8 cellular contexts compared by ENCODE assay signal in genomic region chr16:67150058-67150832, GRCh38. TPM values are rescaled to one million over a fixed set of nuclear protein-coding genes. Genes with fewer than 3 reads are reported as not detected.
DNase-seq lines count a peak whose midpoint lies in the region; ATAC-seq lines count a peak whose summit lies in the region.

No MANE protein-coding gene starts in this region.

- H3K27me3 ChIP-seq in esophagus (ENCODE audit: control insufficient read depth in 1 of 2, insufficient read depth in 2 of 2, low read length in 2 of 2) (no peaks in the 10 kb centered on the region), aorta (ENCODE audit: control insufficient read depth in 1 of 2, insufficient read depth in 2 of 2, low read length in 1 of 2) (no peaks in the 10 kb centered on the region)
- H3K27me3 ChIP-seq in naive thymus-derived CD4-positive, alpha-beta T cell (ENCODE audit: control insufficient read depth in 2 of 2, insufficient read depth in 2 of 2, low read length in 2 of 2), result no peaks in the 10 kb centered on the region

- H3K9me3 Mint-ChIP-seq in activated CD4-positive, alpha-beta T cell treated with anti-CD3 and anti-CD28 coated beads, Interleukin-2, amount 10 ng/mL, durations not matched to agents 7 days and 5 days, result no peaks in the 10 kb centered on the region
- peaks cover 0 to 1% (median 0%) of the 10 kb centered on the region in 11 donors for H3K9me3 Mint-ChIP-seq in naive thymus-derived CD4-positive, alpha-beta T cell

- H3K27me3 Mint-ChIP-seq in activated CD4-positive, alpha-beta T cell treated with anti-CD3 and anti-CD28 coated beads, Interleukin-2, amount 10 ng/mL, durations not matched to agents 7 days and 5 days, result peaks cover 1% of the 10 kb centered on the region
- H3K27me3 Mint-ChIP-seq in naive thymus-derived CD4-positive, alpha-beta T cell, result peaks cover 0 to 12% (median 6%) of the 10 kb centered on the region in 5 donors

- H3K4me1 ChIP-seq in esophagus (ENCODE audit: control insufficient read depth in 2 of 2, insufficient read depth in 2 of 2, low read length in 1 of 2) (peaks cover 0 to 16% of the 10 kb centered on the region in 2 donors), aorta (ENCODE audit: control insufficient read depth in 1 of 2, insufficient read depth in 2 of 2, low read length in 2 of 2) (no peaks in the 10 kb centered on the region)
- peaks cover 0 to 4% of the 10 kb centered on the region in 2 donors for H3K4me1 ChIP-seq in naive thymus-derived CD4-positive, alpha-beta T cell (ENCODE audit: control insufficient read depth in 2 of 2, insufficient read depth in 2 of 2, low read length in 2 of 2)

- intact Hi-C loops in naive thymus-derived CD4-positive, alpha-beta T cell (cut with micrococcal nuclease), result loop anchor here in 1 of 2 donors (2.0 kb wide), 1 partner anchor 41 kb away; the partner anchor contains the start of gene PHAF1
- intact Hi-C loops in aorta (cut with DNase I), result loop anchor here (5.0 to 10.0 kb wide), 3 partner anchors 43 to 255 kb away; partner anchors contain the start of gene PHAF1 (in 1 of the 2)

- peaks cover 3 to 30% of the 10 kb centered on the region in 2 donors for H3K36me3 ChIP-seq in esophagus (ENCODE audit: control insufficient read depth in 2 of 2, insufficient read depth in 2 of 2, low read length in 1 of 2)
- peaks cover 0 to 27% (median 4%) of the 10 kb centered on the region in 3 experiments for H3K36me3 ChIP-seq in naive thymus-derived CD4-positive, alpha-beta T cell (ENCODE audit: control insufficient read depth in 2 of 3, insufficient read depth in 3 of 3, low read length in 3 of 3)
- peaks cover 0 to 2% of the 10 kb centered on the region in 2 donors for H3K36me3 ChIP-seq in aorta (ENCODE audit: control insufficient read depth in 1 of 2, insufficient read depth in 2 of 2, low read length in 1 of 2)

- peak overlapping the region; percentile 55 to 64 for H3K4me3 ChIP-seq in esophagus (ENCODE audit: low read depth in 1 of 2, low read length in 2 of 2)
- H3K4me3 ChIP-seq in naive thymus-derived CD4-positive, alpha-beta T cell (ENCODE audit: low read length), result peak overlapping the region; percentile 63
- peak overlapping the region; percentile 49 to 59 for H3K4me3 ChIP-seq in aorta (ENCODE audit: low read length in 2 of 2)

- CTCF ChIA-PET in activated CD4-positive, alpha-beta T cell treated with anti-CD3 and anti-CD28 coated beads, Interleukin-2, amount 10 ng/mL, durations not matched to agents 7 days and 5 days (lab: Charles Lee), result interaction anchor here (0.6 to 6.0 kb wide), 5 partner anchors 9 to 134 kb away, joined by 3 to 129 read pairs (median 4); partner anchors contain the start of genes FBXL8 and TRADD
- CTCF ChIA-PET in naive thymus-derived CD4-positive, alpha-beta T cell (lab: Charles Lee), result interaction anchor here (2.1 kb wide), 1 partner anchor 137 kb away, joined by 5 read pairs; no protein-coding TSS in a partner anchor

- H3K27ac ChIP-seq in esophagus (ENCODE audit: low read depth in 2 of 2, low read length in 1 of 2) (peak overlapping the region; percentile 67 to 76), aorta (ENCODE audit: low read depth in 1 of 2, low read length in 2 of 2) (peak overlapping the region in 1 of 2 donors; percentile 41)
- H3K27ac ChIP-seq in naive thymus-derived CD4-positive, alpha-beta T cell (ENCODE audit: low read depth, low read length), result no peak overlapping the region

- POLR2A ChIA-PET in activated CD4-positive, alpha-beta T cell treated with anti-CD3 and anti-CD28 coated beads, Interleukin-2, amount 10 ng/mL, durations not matched to agents 7 days and 5 days (lab: Charles Lee), result interaction anchor here (0.7 kb wide), 1 partner anchor 133 kb away, joined by 3 read pairs; no protein-coding TSS in a partner anchor
- POLR2A ChIA-PET in naive thymus-derived CD4-positive, alpha-beta T cell (lab: Charles Lee), result interaction anchor here (0.7 to 2.4 kb wide), 4 partner anchors 9 to 122 kb away, joined by 3 to 10 read pairs (median 4); partner anchors contain the start of genes FBXL8 and TRADD

- DNase-seq in NCI-H524 (lab: John Stamatoyannopoulos, UW), result peak; percentile 44 to 69
- DNase-seq in NCI-H524 treated with DMSO at 0.1 percent for 48 hours (lab: John Stamatoyannopoulos, UW), result no peak
- DNase-seq in activated CD4-positive, alpha-beta T cell treated with anti-CD3 and anti-CD28 coated beads, Interleukin-2, amount 10 ng/mL, durations not matched to agents 7 days and 5 days, result peak; percentile 46
- DNase-seq in naive thymus-derived CD4-positive, alpha-beta T cell, result peak in 1 of 9 donors; percentile 64
- DNase-seq in aorta, result peak; percentile 64 to 87
- DNase-seq in Kasumi-1 (lab: John Stamatoyannopoulos, UW), result no peak

- no peak overlapping the region for H3K27ac Mint-ChIP-seq in activated CD4-positive, alpha-beta T cell treated with anti-CD3 and anti-CD28 coated beads, Interleukin-2, amount 10 ng/mL, durations not matched to agents 7 days and 5 days
- no peak overlapping the region for H3K27ac Mint-ChIP-seq in naive thymus-derived CD4-positive, alpha-beta T cell

- peak overlapping the region; percentile 68 for H3K4me3 Mint-ChIP-seq in activated CD4-positive, alpha-beta T cell treated with anti-CD3 and anti-CD28 coated beads, Interleukin-2, amount 10 ng/mL, durations not matched to agents 7 days and 5 days
- peak overlapping the region in 5 of 10 donors; percentile 25 to 82 (median 74) for H3K4me3 Mint-ChIP-seq in naive thymus-derived CD4-positive, alpha-beta T cell

- 9 to 12% methylated on average over 56 to 92 of the region's 92 CpGs for WGBS in esophagus, 2 donors
- 9 to 10% methylated on average over 90 to 92 of the region's 92 CpGs for WGBS in aorta, 2 donors

- peak; percentile 45 for ATAC-seq in HG03432 (IDR thresholded peaks at IDR 0.05; ENCODE audit: unreplicated experiment)
- peak; percentile 67 for ATAC-seq in naive thymus-derived CD4-positive, alpha-beta T cell
- peak; percentile 74 for ATAC-seq in aorta (ENCODE audit: low FRiP score)

- peaks cover 33% of the 10 kb centered on the region for H3K36me3 Mint-ChIP-seq in activated CD4-positive, alpha-beta T cell treated with anti-CD3 and anti-CD28 coated beads, Interleukin-2, amount 10 ng/mL, durations not matched to agents 7 days and 5 days (ENCODE audit: low read depth)
- peaks cover 5 to 35% (median 21%) of the 10 kb centered on the region in 5 donors for H3K36me3 Mint-ChIP-seq in naive thymus-derived CD4-positive, alpha-beta T cell

- H3K9me3 ChIP-seq in esophagus (ENCODE audit: control insufficient read depth in 2 of 2, insufficient read depth in 1 of 2, low read depth in 1 of 2, low read length in 1 of 2), result no peaks in the 10 kb centered on the region
- H3K9me3 ChIP-seq in naive thymus-derived CD4-positive, alpha-beta T cell (ENCODE audit: control insufficient read depth in 2 of 3, low read length in 3 of 3), result no peaks in the 10 kb centered on the region
- H3K9me3 ChIP-seq in aorta (ENCODE audit: control insufficient read depth, low read length), result no peaks in the 10 kb centered on the region

- peaks cover 35% of the 10 kb centered on the region for H3K4me1 Mint-ChIP-seq in activated CD4-positive, alpha-beta T cell treated with anti-CD3 and anti-CD28 coated beads, Interleukin-2, amount 10 ng/mL, durations not matched to agents 7 days and 5 days
- H3K4me1 Mint-ChIP-seq in naive thymus-derived CD4-positive, alpha-beta T cell, result peaks cover 11 to 38% (median 15%) of the 10 kb centered on the region in 7 donors

RNA-seq across cellular contexts. Expression of gene B3GNT9, which starts 0.6 kb away (rescaled TPM):
- 1 to 10 TPM; 7.1 to 7.2 TPM for total RNA-seq in activated CD4-positive, alpha-beta T cell treated with anti-CD3 and anti-CD28 coated beads, Interleukin-2, amount 10 ng/mL, durations not matched to agents 7 days and 5 days
- polyA plus RNA-seq in esophagus (1 to 10 TPM; 3.5 to 4.1 TPM), aorta (10 to 100 TPM in 1 of 2 donors, 1 to 10 TPM in 1; 3.9 to 22.4 TPM)
- total RNA-seq in naive thymus-derived CD4-positive, alpha-beta T cell, result 10 to 100 TPM in 1 of 5 experiments, 1 to 10 TPM in 4; 1.9 to 13.2 (median 2.7) TPM
- 1 to 10 TPM in 1 of 2 donors, under 1 TPM in 1; 0.78 to 2.4 TPM for polyA plus RNA-seq in naive thymus-derived CD4-positive, alpha-beta T cell
- total RNA-seq in aorta, result 10 to 100 TPM; 13.0 to 21.3 TPM

RNA-seq across cellular contexts. Expression of gene TRADD, which starts 9.5 kb away (rescaled TPM):
- total RNA-seq in activated CD4-positive, alpha-beta T cell treated with anti-CD3 and anti-CD28 coated beads, Interleukin-2, amount 10 ng/mL, durations not matched to agents 7 days and 5 days, result 10 to 100 TPM; 47.2 to 57.5 TPM
- polyA plus RNA-seq in esophagus (10 to 100 TPM; 21.8 to 27.3 TPM), aorta (10 to 100 TPM; 15.7 to 45.2 TPM)
- 10 to 100 TPM; 47.0 to 92.8 (median 52.8) TPM for total RNA-seq in naive thymus-derived CD4-positive, alpha-beta T cell
- 10 to 100 TPM; 69.8 to 71.1 TPM for polyA plus RNA-seq in naive thymus-derived CD4-positive, alpha-beta T cell
- 10 to 100 TPM; 17.1 to 24.3 TPM for total RNA-seq in aorta

RNA-seq across cellular contexts. Expression of gene FBXL8, which starts 9.5 kb away (rescaled TPM):
- 10 to 100 TPM; 35.7 to 46.6 TPM for total RNA-seq in activated CD4-positive, alpha-beta T cell treated with anti-CD3 and anti-CD28 coated beads, Interleukin-2, amount 10 ng/mL, durations not matched to agents 7 days and 5 days
- polyA plus RNA-seq in esophagus (10 to 100 TPM; 11.2 to 22.6 TPM), aorta (10 to 100 TPM in 1 of 2 donors, 1 to 10 TPM in 1; 1.1 to 32.1 TPM)
- 10 to 100 TPM in 2 of 5 experiments, 1 to 10 TPM in 3; 8.7 to 84.7 (median 9.7) TPM for total RNA-seq in naive thymus-derived CD4-positive, alpha-beta T cell
- polyA plus RNA-seq in naive thymus-derived CD4-positive, alpha-beta T cell, result 1 to 10 TPM; 5.2 to 7.8 TPM
- total RNA-seq in aorta, result 10 to 100 TPM in 1 of 2 donors, 1 to 10 TPM in 1; 7.3 to 20.8 TPM

RNA-seq across cellular contexts. Expression of gene HSF4, which starts 14.3 kb away (rescaled TPM):
- total RNA-seq in activated CD4-positive, alpha-beta T cell treated with anti-CD3 and anti-CD28 coated beads, Interleukin-2, amount 10 ng/mL, durations not matched to agents 7 days and 5 days, result 10 to 100 TPM; 49.6 to 58.1 TPM
- 10 to 100 TPM; 22.9 to 80.4 TPM for polyA plus RNA-seq in esophagus
- total RNA-seq in naive thymus-derived CD4-positive, alpha-beta T cell, result 100 to 1,000 TPM in 1 of 5 experiments, 10 to 100 TPM in 2, 1 to 10 TPM in 2; 9.9 to 150 (median 15.5) TPM
- not detected for polyA plus RNA-seq in naive thymus-derived CD4-positive, alpha-beta T cell
- 100 to 1,000 TPM in 1 of 2 donors, 10 to 100 TPM in 1; 22.2 to 101 TPM for total RNA-seq in aorta
- 100 to 1,000 TPM in 1 of 2 donors, 10 to 100 TPM in 1; 25.0 to 133 TPM for polyA plus RNA-seq in aorta

RNA-seq across cellular contexts. Expression of gene NOL3, which starts 20.1 kb away (rescaled TPM):
- total RNA-seq in activated CD4-positive, alpha-beta T cell treated with anti-CD3 and anti-CD28 coated beads, Interleukin-2, amount 10 ng/mL, durations not matched to agents 7 days and 5 days, result 10 to 100 TPM in 1 of 2 experiments, 1 to 10 TPM in 1; 8.9 to 13.3 TPM
- 10 to 100 TPM; 36.7 to 59.0 TPM for polyA plus RNA-seq in esophagus
- 10 to 100 TPM in 1 of 5 experiments, 1 to 10 TPM in 3, under 1 TPM in 1; 0.89 to 66.0 (median 1.8) TPM for total RNA-seq in naive thymus-derived CD4-positive, alpha-beta T cell
- not detected for polyA plus RNA-seq in naive thymus-derived CD4-positive, alpha-beta T cell
- total RNA-seq in aorta, result 10 to 100 TPM; 24.4 to 47.2 TPM
- 100 to 1,000 TPM in 1 of 2 donors, 10 to 100 TPM in 1; 67.5 to 122 TPM for polyA plus RNA-seq in aorta

Comparison
In these comparisons a context has a peak if more than half of its experiments do, and no peak if none do; other contexts are left out.
1. DNase-seq: peak in NCI-H524 (2 of 2), activated CD4-positive, alpha-beta T cell treated with anti-CD3 and anti-CD28 coated beads, Interleukin-2, amount 10 ng/mL, durations not matched to agents 7 days and 5 days (single experiment) and aorta (2 of 2); none in NCI-H524 treated with DMSO at 0.1 percent for 48 hours (single experiment) and Kasumi-1 (0 of 2).
2. Peak in every context shown above with its lines, with median percentiles within 50 percentile points of each other: ATAC-seq and H3K4me3 ChIP-seq.